In the genomic region with DNA sequence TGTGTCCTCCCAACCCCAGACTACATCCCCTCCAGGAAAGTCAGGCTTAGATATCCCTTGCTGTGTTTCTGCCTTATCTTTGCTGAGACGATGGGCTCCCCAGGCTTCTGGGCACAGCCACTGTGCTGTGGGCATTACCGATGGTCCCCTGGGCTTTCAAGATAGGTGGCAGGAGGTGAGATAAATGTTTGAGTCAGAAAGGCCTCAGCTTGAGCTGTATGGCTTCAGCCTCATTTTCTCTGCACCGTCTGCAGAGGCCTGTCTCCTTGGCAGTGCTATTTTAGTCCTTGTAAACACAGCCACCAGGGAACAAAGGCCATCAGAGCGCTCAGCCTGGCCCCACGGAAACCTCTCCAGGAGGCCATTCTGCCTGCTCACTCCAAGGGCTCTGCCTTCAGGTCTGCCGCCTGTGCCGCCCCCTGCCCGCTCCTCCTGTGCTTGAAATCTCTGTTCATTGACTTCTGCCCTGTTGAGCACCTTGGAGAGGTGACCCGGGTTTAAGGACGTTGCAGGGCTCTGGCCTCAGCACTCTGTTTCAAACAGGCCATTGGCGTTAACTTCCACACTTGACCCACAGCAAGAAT, we compare ENCODE assay signal across 15 cellular contexts.
"Had no signal": no experiment of that assay in that cellular context is flagged by ENCODE, and none has a peak within 500 bp of the region (broad histone marks: within the 10 kb centered on the region; RNA-seq: fewer than 3 reads in every experiment).

No MANE protein-coding gene starts in this region.

- H3K27me3 ChIP-seq: adrenal gland, right atrium auricular region had no signal

- H3K4me1 ChIP-seq: adrenal gland, right atrium auricular region had no signal

- H3K4me1 Mint-ChIP-seq: activated naive CD4-positive, alpha-beta T cell treated with anti-CD3 and anti-CD28 coated beads, Interleukin-2, amount 50 U/mL, for 24 hours had no signal

- H3K4me3 ChIP-seq: adrenal gland, right atrium auricular region, skin epidermis had no signal

- H3K27me3 Mint-ChIP-seq: type B pancreatic cell had no signal

- DNase-seq: activated CD4-positive, CD25-positive, alpha-beta regulatory T cell treated with anti-CD3 and anti-CD28 coated beads, Interleukin-2, amount 50 U/mL, for 72 hours; activated effector memory CD4-positive, alpha-beta T cell treated with anti-CD3 and anti-CD28 coated beads, Interleukin-2, amount 50 U/mL, for 16 hours; activated T-cell treated with anti-CD3 and anti-CD28 coated beads, Interleukin-2, amount 50 U/mL, for 24 hours; kidney; mesendoderm; nucleus accumbens; stimulated activated CD4-positive, alpha-beta T cell treated with anti-CD3 and anti-CD28 coated beads, Interleukin-4, amount 100 ng/mL, for 1 hour; stimulated activated naive CD4-positive, alpha-beta T cell; substantia nigra had no signal

- H3K27ac ChIP-seq: adrenal gland, right atrium auricular region had no signal

- H3K9me3 Mint-ChIP-seq: natural killer cell treated with Interleukin-12 subunit alpha and Interleukin-12 subunit beta and Interleukin-15 and Interleukin-18, amount 100 ng/mL, for 72 hours had no signal

- H3K36me3 Mint-ChIP-seq: type B pancreatic cell had no signal

- H3K27ac Mint-ChIP-seq: activated naive CD4-positive, alpha-beta T cell treated with anti-CD3 and anti-CD28 coated beads, Interleukin-2, amount 50 U/mL, for 24 hours; activated T-cell treated with anti-CD3 and anti-CD28 coated beads, Interleukin-2, amount 50 U/mL, for 24 hours; type B pancreatic cell had no signal

- H3K9me3 ChIP-seq: adrenal gland had no signal

- H3K36me3 ChIP-seq: adrenal gland, right atrium auricular region had no signal

- H3K4me3 Mint-ChIP-seq: activated naive CD4-positive, alpha-beta T cell treated with anti-CD3 and anti-CD28 coated beads, Interleukin-2, amount 50 U/mL, for 24 hours; activated T-cell treated with anti-CD3 and anti-CD28 coated beads, Interleukin-2, amount 50 U/mL, for 24 hours; natural killer cell treated with Interleukin-12 subunit alpha and Interleukin-12 subunit beta and Interleukin-15 and Interleukin-18, amount 100 ng/mL, for 72 hours; type B pancreatic cell had no signal
